Comparison of ENCODE assay signal across 11 cellular contexts in genomic region chr1:161532876-161533563, GRCh38. TPM values are rescaled to one million over a fixed set of nuclear protein-coding genes. Genes with fewer than 3 reads are reported as not detected.
DNase-seq lines count a peak whose midpoint lies in the region; ATAC-seq, FAIRE-seq and TF ChIP-seq lines count a peak whose summit lies in the region.
"Not testable (repeated sequence)": the region's sequence is repeated elsewhere in the genome, so short reads cannot be mapped to it uniquely, and the experiment has no call there.
"Had no signal": no experiment of that assay in that cellular context is flagged by ENCODE, and none has a peak within 500 bp of the region (broad histone marks: within the 10 kb centered on the region; RNA-seq: fewer than 3 reads in every experiment).

No MANE protein-coding gene starts in this region.

- not testable (repeated sequence) for H3K9me3 Mint-ChIP-seq in HFFc6, neural crest cell

- intact Hi-C loops in K562 (cut with micrococcal nuclease) = not testable (repeated sequence)

- H3K4me3 Mint-ChIP-seq in HFFc6 = peak overlapping the region; percentile 95
- H3K4me3 Mint-ChIP-seq in neural crest cell = peak overlapping the region; percentile 88

- peak; percentile 8 for ATAC-seq in K562

- H3K27me3 Mint-ChIP-seq in HFFc6 (ENCODE audit: insufficient read depth) = peaks cover 12% of the 10 kb centered on the region
- peaks cover 59% of the 10 kb centered on the region for H3K27me3 Mint-ChIP-seq in neural crest cell (ENCODE audit: low read depth)

- not testable (repeated sequence) for H3K79me2 ChIP-seq in K562 (ENCODE audit: control insufficient read depth, insufficient read depth, low read length)

- peaks cover 17% of the 10 kb centered on the region for H3K4me1 Mint-ChIP-seq in HFFc6 (ENCODE audit: low read depth)
- H3K4me1 Mint-ChIP-seq in neural crest cell = peaks cover 33% of the 10 kb centered on the region

- H2AFZ ChIP-seq in K562 (ENCODE audit: low read depth, low read length) = peak overlapping the region; percentile 94

- not testable (repeated sequence) for TF ChIP-seq RAD21 in K562 (CRISPR knock-in tag; conservative IDR thresholded peaks at IDR 0.05 in 1 of 2, IDR thresholded peaks at IDR 0.05 in 1 of 2)

- H3K9me3 ChIP-seq in K562 (replicated peaks; ENCODE audit: control insufficient read depth, insufficient read depth, low read depth, low read length); iPS-18c (ENCODE audit: control insufficient read depth, insufficient read depth, low read length): not testable (repeated sequence)

- FAIRE-seq in K562 (lab: Jason Lieb, UNC) = peak; percentile 6

- not testable (repeated sequence) for H4K20me1 ChIP-seq in K562 (replicated peaks; ENCODE audit: control insufficient read depth, insufficient read depth, low read length)

- H3K9me1 ChIP-seq in K562 (ENCODE audit: control insufficient read depth, insufficient read depth, low read length) = not testable (repeated sequence)

- peak overlapping the region; percentile 89; a peak in 3 of 4 replicates for H3K9ac ChIP-seq in K562 (ENCODE audit: insufficient read depth in 1 of 2, low read depth in 2 of 2, low read length in 2 of 2)

- peak overlapping the region; percentile 91 for H3K27ac ChIP-seq in K562 (ENCODE audit: extremely low read depth, low read depth, low read length)
- H3K27ac ChIP-seq in substantia nigra (ENCODE audit: low read depth, low read length, poor library complexity, severe bottlenecking) = peak overlapping the region; percentile 74

- 9% methylated on average over 9 of the region's 10 CpGs for WGBS in K562 (ENCODE audit: insufficient coverage, low coverage, missing lambda C conversion rate)

- POLR2A ChIA-PET in K562 (lab: Yijun Ruan, JAX) = interaction anchor here (0.7 to 1.1 kb wide), 6 partner anchors 9 to 217 kb away, joined by 3 to 5 read pairs (median 3); partner anchors contain the start of gene DUSP12

- H3K27ac Mint-ChIP-seq in HFFc6 (peak overlapping the region; percentile 50; the same call in 1 of the 2 replicates), neural crest cell (ENCODE audit: unreplicated experiment) (peak overlapping the region; percentile 61)

- BruUV-seq in K562 (replicated peaks; lab: Mats Ljungman, UMichigan) = not testable (repeated sequence)

- not testable (repeated sequence) for H3K36me3 Mint-ChIP-seq in HFFc6 (ENCODE audit: low read depth); neural crest cell (ENCODE audit: low read depth)

- TF ChIP-seq CTCF in HFFc6 (IDR thresholded peaks at IDR 0.05); K562 (IDR thresholded peaks at IDR 0.05 in 2 of 3, conservative IDR thresholded peaks at IDR 0.05 in 1 of 3; ENCODE audit: insufficient read depth in 2 of 3, low read depth in 1 of 3, low read length in 3 of 3); neural crest cell (conservative IDR thresholded peaks at IDR 0.05): not testable (repeated sequence)

- DNase-seq in Ammon's horn (ENCODE audit: low spot score) (peak; percentile 81), RPMI7951 (ENCODE audit: low read depth) (peak; percentile 42), K562 (ENCODE audit: extremely low read depth in 1 of 4, low spot score in 3 of 4) (peak in 2 of 4 experiments; percentile 44 to 59), fibroblast of peridontal ligament (ENCODE audit: extremely low read depth) (peak; percentile 23), substantia nigra (lab: John Stamatoyannopoulos, UW) (peak in 9 of 49 donors; percentile 10 to 58 (median 34))
- DNase-seq in HFFc6; neural crest cell (ENCODE audit: low read depth, low spot score): not testable (repeated sequence)

- CTCF ChIA-PET in K562 (lab: Yijun Ruan, JAX; ENCODE audit: low intra/inter-chr PET ratio) = interaction anchor here (0.6 kb wide), 1 partner anchor 75 kb away, joined by 3 read pairs; no protein-coding TSS in a partner anchor

- not testable (repeated sequence) for H3K36me3 ChIP-seq in K562 (ENCODE audit: control insufficient read depth, insufficient read depth, low read length)

- TF ChIP-seq EP300 in K562 (IDR thresholded peaks at IDR 0.05; ENCODE audit: low read length) = not testable (repeated sequence)

- H3K4me2 ChIP-seq in K562 (ENCODE audit: insufficient read depth, low read length) = peak overlapping the region; percentile 79

- in situ Hi-C loops in K562 (cut with MboI) = not testable (repeated sequence)

- H3K4me3 ChIP-seq in K562 (peak overlapping the region; percentile 66), iPS-18c (ENCODE audit: insufficient read depth, low read depth, low read length) (peak overlapping the region; percentile 43; the same call in 1 of the 2 replicates)

- H3K27me3 ChIP-seq in K562 (ENCODE audit: control insufficient read depth in 2 of 2, insufficient read depth in 2 of 2, low read length in 2 of 2) = not testable (repeated sequence)

- H3K4me1 ChIP-seq in K562 (replicated peaks in 1 of 2; ENCODE audit: control insufficient read depth in 2 of 2, insufficient read depth in 2 of 2, low read length in 2 of 2) = not testable (repeated sequence)

- TF ChIP-seq POLR2A in K562 (conservative IDR thresholded peaks at IDR 0.05) = not testable (repeated sequence)

RNA-seq across cellular contexts. Expression of gene HSPA6, which starts 8.7 kb away (rescaled TPM):
- total RNA-seq in HFFc6 (2021; fragmentation: NEBNext Ultra II Directional; extraction: Animal tissue kit (Norgen Biotek cat#: 25700)) = under 1 TPM; 0.10 to 0.45 (median 0.19) TPM
- total RNA-seq in RPMI7951 (2014; rRNA removed; shearing (Covaris generic)) = 0.12 TPM in 1 of 2 replicates, not detected in the other
- 16.7 and 32.8 TPM in 2 replicates for total RNA-seq in K562 (2011; cell fraction: chromatin; rRNA removed; ENCODE audit: low replicate concordance)
- 22.5 and 30.7 TPM in 2 replicates for total RNA-seq in K562 (2011; cell fraction: nucleolus; rRNA removed)
- total RNA-seq in K562 (2011; cell fraction: nucleoplasm; rRNA removed) = 11.7 and 19.8 TPM in 2 replicates
- total RNA-seq in K562 (2014; rRNA removed) = 3.0 and 3.3 TPM in 2 replicates
- 1.1 and 1.6 TPM in 2 replicates for total RNA-seq in K562 (2014; rRNA removed; fragmentation: Illumina TruSeq; extraction: Trizol)
- 2.3 and 2.4 TPM in 2 replicates for total RNA-seq in K562 (2015; rRNA removed; fragmentation: Illumina TruSeq; extraction: Trizol)
- 3.0 and 3.9 TPM in 2 replicates for total RNA-seq in K562 (2021)
- 10.0 and 14.3 TPM in 2 replicates for polyA plus RNA-seq in K562 (2011; rRNA removed)
- 14.1 and 14.5 TPM in 2 replicates for polyA plus RNA-seq in K562 (2011; cell fraction: cytosol; rRNA removed)
- 74.9 and 104 TPM in 2 replicates for polyA plus RNA-seq in K562 (2011; cell fraction: nucleus; rRNA removed)
- 5.0 and 15.7 TPM in 2 replicates for polyA plus RNA-seq in K562 (2012)
- 2.3 and 2.7 TPM in 2 replicates for polyA plus RNA-seq in K562 (2014; fragmentation: Illumina TruSeq; extraction: Trizol)
- polyA plus RNA-seq in K562 (2014; fragmentation: Nextera tagmentation; extraction: Ambion mirVana) = under 1 TPM; 0.15 to 0.21 TPM
- polyA plus RNA-seq in K562 (2014; rRNA removed) = 4.6 and 4.7 TPM in 2 replicates
- polyA minus RNA-seq in K562 (2011; rRNA and poly(A)+ RNA removed) = 5.8 and 5.9 TPM in 2 replicates
- 2.6 and 3.2 TPM in 2 replicates for polyA minus RNA-seq in K562 (2011; cell fraction: cytosol; rRNA and poly(A)+ RNA removed)
- 10.4 and 13.9 TPM in 2 replicates for polyA minus RNA-seq in K562 (2011; cell fraction: nucleus; rRNA and poly(A)+ RNA removed)
- total RNA-seq in neural crest cell = not detected in 2 replicates

RNA-seq across cellular contexts. Expression of gene FCGR3A, which starts 16.6 kb away (rescaled TPM):
- total RNA-seq in HFFc6 (2021; fragmentation: NEBNext Ultra II Directional; extraction: Animal tissue kit (Norgen Biotek cat#: 25700)) = not detected
- total RNA-seq in RPMI7951 (2014; rRNA removed; shearing (Covaris generic)) = not detected in 2 replicates
- 0.81 and 1.4 TPM in 2 replicates for total RNA-seq in K562 (2011; cell fraction: chromatin; rRNA removed; ENCODE audit: low replicate concordance)
- 0.39 and 0.67 TPM in 2 replicates for total RNA-seq in K562 (2011; cell fraction: nucleolus; rRNA removed)
- 1.2 and 1.7 TPM in 2 replicates for total RNA-seq in K562 (2011; cell fraction: nucleoplasm; rRNA removed)
- 0.12 TPM in 1 of 2 replicates, not detected in the other for total RNA-seq in K562 (2014; rRNA removed)
- total RNA-seq in K562 (2014; rRNA removed; fragmentation: Illumina TruSeq; extraction: Trizol) = not detected in 2 replicates
- total RNA-seq in K562 (2015; rRNA removed; fragmentation: Illumina TruSeq; extraction: Trizol) = 0.11 TPM in 2 replicates
- 0.29 and 0.56 TPM in 2 replicates for total RNA-seq in K562 (2021)
- 0.24 and 0.32 TPM in 2 replicates for polyA plus RNA-seq in K562 (2011; rRNA removed)
- 0.04 and 0.18 TPM in 2 replicates for polyA plus RNA-seq in K562 (2011; cell fraction: cytosol; rRNA removed)
- polyA plus RNA-seq in K562 (2011; cell fraction: nucleus; rRNA removed) = 0.37 and 0.51 TPM in 2 replicates
- polyA plus RNA-seq in K562 (2012) = 0.21 TPM in 2 replicates
- polyA plus RNA-seq in K562 (2014; fragmentation: Illumina TruSeq; extraction: Trizol) = 0.11 TPM in 1 of 2 replicates, not detected in the other
- polyA plus RNA-seq in K562 (2014; fragmentation: Nextera tagmentation; extraction: Ambion mirVana) = under 1 TPM; 0.04 to 0.15 TPM
- polyA plus RNA-seq in K562 (2014; rRNA removed) = 0.04 and 0.13 TPM in 2 replicates
- 0.45 and 0.49 TPM in 2 replicates for polyA minus RNA-seq in K562 (2011; rRNA and poly(A)+ RNA removed)
- not detected in 2 replicates for polyA minus RNA-seq in K562 (2011; cell fraction: cytosol; rRNA and poly(A)+ RNA removed)
- 0.54 and 1.1 TPM in 2 replicates for polyA minus RNA-seq in K562 (2011; cell fraction: nucleus; rRNA and poly(A)+ RNA removed)
- not detected in 2 replicates for total RNA-seq in neural crest cell
- total RNA-seq: A172; activated T-helper 17 cell treated with anti-CD3 and anti-CD28 coated beads, Interleukin-2, amount 50 U/mL, for 72 hours; glomerular endothelial cell had no signal

RNA-seq across cellular contexts. Expression of gene FCGR2A, which starts 27.8 kb away (rescaled TPM):
- total RNA-seq in HFFc6 (2021; fragmentation: NEBNext Ultra II Directional; extraction: Animal tissue kit (Norgen Biotek cat#: 25700)) = under 1 TPM; 0.12 to 0.57 (median 0.29) TPM
- 0.68 and 2.9 TPM in 2 replicates for total RNA-seq in RPMI7951 (2014; rRNA removed; shearing (Covaris generic))
- total RNA-seq in K562 (2011; cell fraction: chromatin; rRNA removed; ENCODE audit: low replicate concordance) = 389 and 599 TPM in 2 replicates
- 541 and 613 TPM in 2 replicates for total RNA-seq in K562 (2011; cell fraction: nucleolus; rRNA removed)
- 545 and 616 TPM in 2 replicates for total RNA-seq in K562 (2011; cell fraction: nucleoplasm; rRNA removed)
- total RNA-seq in K562 (2014; rRNA removed) (101 and 112 TPM in 2 replicates), K562 (2014; rRNA removed; fragmentation: Illumina TruSeq; extraction: Trizol) (113 and 127 TPM in 2 replicates), K562 (2015; rRNA removed; fragmentation: Illumina TruSeq; extraction: Trizol) (117 and 130 TPM in 2 replicates), K562 (2021) (84.4 and 97.8 TPM in 2 replicates), neural crest cell (not detected in 2 replicates)
- polyA plus RNA-seq in K562 (2011; rRNA removed) (373 and 504 TPM in 2 replicates), K562 (2014; fragmentation: Illumina TruSeq; extraction: Trizol) (147 and 151 TPM in 2 replicates), K562 (2014; fragmentation: Nextera tagmentation; extraction: Ambion mirVana) (100 to 1,000 TPM in 1 of 2 experiments, 10 to 100 TPM in 1; 80.0 to 112 TPM), K562 (2014; rRNA removed) (124 and 132 TPM in 2 replicates)
- 431 and 516 TPM in 2 replicates for polyA plus RNA-seq in K562 (2011; cell fraction: cytosol; rRNA removed)
- 298 and 350 TPM in 2 replicates for polyA plus RNA-seq in K562 (2011; cell fraction: nucleus; rRNA removed)
- 85.7 and 203 TPM in 2 replicates for polyA plus RNA-seq in K562 (2012)
- polyA minus RNA-seq in K562 (2011; rRNA and poly(A)+ RNA removed) = 536 and 660 TPM in 2 replicates
- polyA minus RNA-seq in K562 (2011; cell fraction: cytosol; rRNA and poly(A)+ RNA removed) = 195 and 278 TPM in 2 replicates
- polyA minus RNA-seq in K562 (2011; cell fraction: nucleus; rRNA and poly(A)+ RNA removed) = 253 and 509 TPM in 2 replicates
- total RNA-seq: activated T-helper 17 cell treated with anti-CD3 and anti-CD28 coated beads, Interleukin-2, amount 50 U/mL, for 72 hours; glomerular endothelial cell had no signal

Comparison
In these comparisons a context has a peak if more than half of its experiments do, and no peak if none do; other contexts are left out.
1. RNA of gene FCGR2A, which starts 27.8 kb away (total RNA-seq): 84.4 to 616 TPM in K562; 0.68 to 2.9 TPM in RPMI7951, not detected in neural crest cell and 0.12 to 0.57 TPM in HFFc6; every median in the first group is over 10 times any median in the second.